16 cellular contexts compared by ENCODE assay signal in the genomic region with DNA sequence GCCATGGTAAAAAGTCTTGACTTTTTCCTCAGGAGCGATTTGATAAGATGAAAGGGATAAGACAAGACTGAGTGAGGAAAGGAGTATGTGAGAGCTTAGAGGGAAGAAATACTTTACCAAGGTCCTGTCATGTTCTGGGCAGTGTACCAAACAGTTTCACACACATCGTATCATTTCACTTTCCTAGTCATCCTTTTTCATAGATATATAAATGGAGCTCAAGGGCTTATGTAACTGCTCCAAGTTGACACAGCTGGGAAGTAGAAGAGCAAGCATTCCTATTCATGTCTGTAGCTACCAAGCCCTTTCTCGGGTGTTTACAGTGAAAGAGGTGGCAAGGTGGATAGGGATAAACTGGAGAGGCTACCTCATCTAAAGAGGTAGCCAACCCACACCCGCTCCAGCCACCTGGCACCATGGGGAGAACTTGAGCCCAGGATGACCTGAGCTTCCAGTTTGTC. TPM values are rescaled to one million over a fixed set of nuclear protein-coding genes. Genes with fewer than 3 reads are reported as not detected.
DNase-seq lines count a peak whose midpoint lies in the region; ATAC-seq, FAIRE-seq and TF ChIP-seq lines count a peak whose summit lies in the region.
"Had no signal": no experiment of that assay in that cellular context is flagged by ENCODE, and none has a peak within 500 bp of the region (broad histone marks: within the 10 kb centered on the region; RNA-seq: fewer than 3 reads in every experiment).

No MANE protein-coding gene starts in this region.

- no peak overlapping the region for H3K27ac Mint-ChIP-seq in activated naive CD4-positive, alpha-beta T cell treated with anti-CD3 and anti-CD28 coated beads, Interleukin-2, amount 50 U/mL, for 24 hours

- no peak for TF ChIP-seq CTCF in heart left ventricle (IDR thresholded peaks at IDR 0.05)

- peaks cover 0 to 10% (median 0%) of the 10 kb centered on the region in 12 donors for H3K9me3 ChIP-seq in heart left ventricle

- FAIRE-seq in H54 (lab: Jason Lieb, UNC): no peak
- FAIRE-seq: G401.6 had no signal

- H3K4me1 ChIP-seq in heart left ventricle: peaks cover 0 to 15% (median 0%) of the 10 kb centered on the region in 12 donors

- intact Hi-C loops in heart left ventricle (cut with DNase I): loop anchor here in 1 of 10 donors (10.0 kb wide), 1 partner anchor 53 kb away; no protein-coding TSS in a partner anchor

- H3K4me3 Mint-ChIP-seq in activated naive CD4-positive, alpha-beta T cell treated with anti-CD3 and anti-CD28 coated beads, Interleukin-2, amount 50 U/mL, for 24 hours: peak overlapping the region; percentile 11

- TF ChIP-seq POLR2A in heart left ventricle (IDR thresholded peaks at IDR 0.05) (no peak), H54 (IDR thresholded peaks at IDR 0.05; ENCODE audit: low read depth, low read length) (no peak)

- H3K36me3 Mint-ChIP-seq in activated naive CD4-positive, alpha-beta T cell treated with anti-CD3 and anti-CD28 coated beads, Interleukin-2, amount 50 U/mL, for 24 hours: peaks cover 24% of the 10 kb centered on the region

- H3K4me1 Mint-ChIP-seq in activated naive CD4-positive, alpha-beta T cell treated with anti-CD3 and anti-CD28 coated beads, Interleukin-2, amount 50 U/mL, for 24 hours: peaks cover 8% of the 10 kb centered on the region

- H3K9me3 Mint-ChIP-seq in activated naive CD4-positive, alpha-beta T cell treated with anti-CD3 and anti-CD28 coated beads, Interleukin-2, amount 50 U/mL, for 24 hours: no peaks in the 10 kb centered on the region

- no peak for DNase-seq in activated naive CD4-positive, alpha-beta T cell treated with Interleukin-2 at 50 U/mL for 16 hours
- peak; percentile 99 for DNase-seq in amniotic epithelial cell (ENCODE audit: low read depth)
- DNase-seq in heart left ventricle: no peak
- DNase-seq in stromal cell of bone marrow (ENCODE audit: low read depth): peak; percentile 74
- DNase-seq in activated CD4-positive, CD25-positive, alpha-beta regulatory T cell (lab: John Stamatoyannopoulos, UW): no peak
- no peak for DNase-seq in H54 (ENCODE audit: insufficient read length, low spot score)
- no peak for DNase-seq in putamen (ENCODE audit: low spot score)
- DNase-seq: 8988T; activated CD4-positive, alpha-beta T cell treated with anti-CD3 and anti-CD28 coated beads for 48 hours; activated effector memory CD4-positive, alpha-beta T cell treated with anti-CD3 and anti-CD28 coated beads, Interleukin-2, amount 50 U/mL, for 16 hours; GOT3; NCI-H524; spleen had no signal

- no peak overlapping the region for H3K4me3 ChIP-seq in heart left ventricle
- H3K4me3 ChIP-seq: spleen had no signal

- peaks cover 0 to 74% (median 42%) of the 10 kb centered on the region in 9 donors for H3K36me3 ChIP-seq in heart left ventricle

- H3K27ac ChIP-seq in heart left ventricle: peak overlapping the region in 4 of 12 donors; percentile 20 to 57 (median 42)
- H3K27ac ChIP-seq: KMS-11, spleen had no signal

- no peaks in the 10 kb centered on the region for H3K27me3 Mint-ChIP-seq in activated naive CD4-positive, alpha-beta T cell treated with anti-CD3 and anti-CD28 coated beads, Interleukin-2, amount 50 U/mL, for 24 hours

- 54 to 60% (median 58%) methylated on average over 4 of the region's 4 CpGs for WGBS in heart left ventricle, 4 donors

- peak; percentile 68 to 89 (median 86) for ATAC-seq in heart left ventricle

- no peaks in the 10 kb centered on the region for H3K27me3 ChIP-seq in heart left ventricle
- H3K27me3 ChIP-seq: spleen had no signal

RNA-seq across cellular contexts. Expression of gene MRPS25, which starts 57.4 kb away (rescaled TPM):
- 100 to 1,000 TPM in 3 of 9 donors, 10 to 100 TPM in 6; 80.9 to 133 (median 88.8) TPM for total RNA-seq in heart left ventricle
- 100 to 1,000 TPM; 117 to 173 TPM for polyA plus RNA-seq in heart left ventricle

Comparison
In these comparisons a context has a peak if more than half of its experiments do, and no peak if none do; other contexts are left out.
1. DNase-seq: peak in amniotic epithelial cell (single experiment) and stromal cell of bone marrow (single experiment); none in activated naive CD4-positive, alpha-beta T cell treated with Interleukin-2 at 50 U/mL for 16 hours (single experiment), heart left ventricle (0 of 5), activated CD4-positive, CD25-positive, alpha-beta regulatory T cell (0 of 4), H54 (single experiment) and putamen (single experiment).